ENCODE assay signal across 10 cellular contexts in genomic region chr17:74924250-74924948, GRCh38. TPM values are rescaled to one million over a fixed set of nuclear protein-coding genes. Genes with fewer than 3 reads are reported as not detected.
DNase-seq lines count a peak whose midpoint lies in the region; ATAC-seq and TF ChIP-seq lines count a peak whose summit lies in the region.
"Had no signal": no experiment of that assay in that cellular context is flagged by ENCODE, and none has a peak within 500 bp of the region (broad histone marks: within the 10 kb centered on the region; RNA-seq: fewer than 3 reads in every experiment).

A gene with protein sequence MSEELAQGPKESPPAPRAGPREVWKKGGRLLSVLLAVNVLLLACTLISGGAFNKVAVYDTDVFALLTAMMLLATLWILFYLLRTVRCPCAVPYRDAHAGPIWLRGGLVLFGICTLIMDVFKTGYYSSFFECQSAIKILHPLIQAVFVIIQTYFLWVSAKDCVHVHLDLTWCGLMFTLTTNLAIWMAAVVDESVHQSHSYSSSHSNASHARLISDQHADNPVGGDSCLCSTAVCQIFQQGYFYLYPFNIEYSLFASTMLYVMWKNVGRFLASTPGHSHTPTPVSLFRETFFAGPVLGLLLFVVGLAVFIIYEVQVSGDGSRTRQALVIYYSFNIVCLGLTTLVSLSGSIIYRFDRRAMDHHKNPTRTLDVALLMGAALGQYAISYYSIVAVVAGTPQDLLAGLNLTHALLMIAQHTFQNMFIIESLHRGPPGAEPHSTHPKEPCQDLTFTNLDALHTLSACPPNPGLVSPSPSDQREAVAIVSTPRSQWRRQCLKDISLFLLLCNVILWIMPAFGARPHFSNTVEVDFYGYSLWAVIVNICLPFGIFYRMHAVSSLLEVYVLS (plus strand): TSS chr17:74924273. CDS start chr17:74924633, 360 bp downstream.

- peak; percentile 27 for DNase-seq in activated naive CD4-positive, alpha-beta T cell treated with anti-CD3 and anti-CD28 coated beads, Interleukin-2, amount 50 U/mL, for 16 hours
- no peak for DNase-seq in activated naive CD4-positive, alpha-beta T cell treated with anti-CD3 and anti-CD28 coated beads, Interleukin-2, amount 50 U/mL, for 72 hours (ENCODE audit: low spot score in 2 of 2)
- DNase-seq in astrocyte of the spinal cord (ENCODE audit: low read depth, low spot score) (no peak), right lobe of liver (no peak), progenitor cell of endocrine pancreas (ENCODE audit: low spot score, unreplicated experiment) (no peak)
- no peak for DNase-seq in activated CD4-positive, CD25-positive, alpha-beta regulatory T cell (lab: John Stamatoyannopoulos, UW)

- intact Hi-C loops in right lobe of liver (cut with DNase I): loop anchor here in 1 of 2 donors (5.0 kb wide), 1 partner anchor 33 kb away; no protein-coding TSS in a partner anchor

- TF ChIP-seq POLR2A in right lobe of liver (IDR thresholded peaks at IDR 0.05): no peak

- H3K4me3 ChIP-seq in astrocyte of the spinal cord (ENCODE audit: low read depth, low read length) (peak within 1 kb of the TSS; percentile 12), right lobe of liver (no peak within 1 kb of the TSS), urinary bladder (ENCODE audit: low read depth, low read length) (peak within 1 kb of the TSS; percentile 28)

- in situ Hi-C loops in astrocyte of the spinal cord (cut with HindIII; ENCODE audit: low sequenced_read_pairs): no loop called here

- H3K4me1 ChIP-seq in right lobe of liver: peaks cover 0 to 12% (median 4%) of the 10 kb centered on the region in 4 donors
- H3K4me1 ChIP-seq in urinary bladder (ENCODE audit: insufficient read depth): no peaks in the 10 kb centered on the region

- peaks cover 68% of the 10 kb centered on the region for H3K27me3 Mint-ChIP-seq in progenitor cell of endocrine pancreas

- H3K9me3 ChIP-seq in right lobe of liver: no peaks in the 10 kb centered on the region

- WGBS in right lobe of liver (ENCODE audit: insufficient coverage, low coverage, low lambda C conversion rate, missing lambda C conversion rate): 0% methylated on average over 9 of the region's 54 CpGs
- WGBS in urinary bladder: 2% methylated on average over 54 of the region's 54 CpGs

- no peak within 1 kb of the TSS for H3K27ac Mint-ChIP-seq in activated naive CD4-positive, alpha-beta T cell treated with anti-CD3 and anti-CD28 coated beads, Interleukin-2, amount 50 U/mL, for 72 hours
- H3K27ac Mint-ChIP-seq in progenitor cell of endocrine pancreas: no peak within 1 kb of the TSS

- H3K4me1 Mint-ChIP-seq in progenitor cell of endocrine pancreas (ENCODE audit: low read depth): peaks cover 2% of the 10 kb centered on the region

- H3K36me3 ChIP-seq in right lobe of liver (no peaks in the 10 kb centered on the region), urinary bladder (ENCODE audit: insufficient read depth) (no peaks in the 10 kb centered on the region)

- no peak for ATAC-seq in activated naive CD4-positive, alpha-beta T cell treated with anti-CD3 and anti-CD28 coated beads, Interleukin-2, amount 50 U/mL, for 72 hours
- peak; percentile 7 to 56 (median 22) for ATAC-seq in right lobe of liver
- ATAC-seq in GM18520 (IDR thresholded peaks at IDR 0.05; ENCODE audit: unreplicated experiment): no peak

- no peak within 1 kb of the TSS for H3K4me3 Mint-ChIP-seq in progenitor cell of endocrine pancreas (ENCODE audit: low read depth)

- H3K27ac ChIP-seq in right lobe of liver (no peak within 1 kb of the TSS), urinary bladder (ENCODE audit: low read depth) (no peak within 1 kb of the TSS)

- TF ChIP-seq CTCF in astrocyte of the spinal cord (IDR thresholded peaks at IDR 0.05; ENCODE audit: low read depth, low read length): no peak
- no peak for TF ChIP-seq CTCF in right lobe of liver (IDR thresholded peaks at IDR 0.05)
- no peak for TF ChIP-seq CTCF in progenitor cell of endocrine pancreas (IDR thresholded peaks at IDR 0.05; ENCODE audit: unreplicated experiment)

- peaks cover 0 to 22% of the 10 kb centered on the region in 2 donors for H3K27me3 ChIP-seq in right lobe of liver

- no peaks in the 10 kb centered on the region for H3K9me3 Mint-ChIP-seq in activated naive CD4-positive, alpha-beta T cell treated with anti-CD3 and anti-CD28 coated beads, Interleukin-2, amount 50 U/mL, for 72 hours
- no peaks in the 10 kb centered on the region for H3K9me3 Mint-ChIP-seq in progenitor cell of endocrine pancreas (ENCODE audit: low read depth)

- H3K36me3 Mint-ChIP-seq in activated naive CD4-positive, alpha-beta T cell treated with anti-CD3 and anti-CD28 coated beads, Interleukin-2, amount 50 U/mL, for 72 hours: peaks cover 0 to 4% of the 10 kb centered on the region in 2 donors
- no peaks in the 10 kb centered on the region for H3K36me3 Mint-ChIP-seq in progenitor cell of endocrine pancreas (ENCODE audit: insufficient read depth)

RNA-seq across cellular contexts. Expression of the gene that starts here (rescaled TPM):
- not detected for total RNA-seq in activated naive CD4-positive, alpha-beta T cell treated with anti-CD3 and anti-CD28 coated beads, Interleukin-2, amount 50 U/mL, for 72 hours
- not detected for total RNA-seq in right lobe of liver
- total RNA-seq in urinary bladder: not detected
- polyA plus RNA-seq in urinary bladder: not detected
- not detected in 2 replicates for total RNA-seq in progenitor cell of endocrine pancreas
- total RNA-seq: Daoy, pulmonary artery endothelial cell had no signal

Comparison
In these comparisons a context has a peak if more than half of its experiments do, and no peak if none do; other contexts are left out.
1. Peak in ATAC-seq in right lobe of liver; RNA of the gene not detected or under 1 TPM.
2. H3K4me3 ChIP-seq: peak in astrocyte of the spinal cord (single experiment) and urinary bladder (single experiment); none in right lobe of liver (0 of 3).